In the genomic region with DNA sequence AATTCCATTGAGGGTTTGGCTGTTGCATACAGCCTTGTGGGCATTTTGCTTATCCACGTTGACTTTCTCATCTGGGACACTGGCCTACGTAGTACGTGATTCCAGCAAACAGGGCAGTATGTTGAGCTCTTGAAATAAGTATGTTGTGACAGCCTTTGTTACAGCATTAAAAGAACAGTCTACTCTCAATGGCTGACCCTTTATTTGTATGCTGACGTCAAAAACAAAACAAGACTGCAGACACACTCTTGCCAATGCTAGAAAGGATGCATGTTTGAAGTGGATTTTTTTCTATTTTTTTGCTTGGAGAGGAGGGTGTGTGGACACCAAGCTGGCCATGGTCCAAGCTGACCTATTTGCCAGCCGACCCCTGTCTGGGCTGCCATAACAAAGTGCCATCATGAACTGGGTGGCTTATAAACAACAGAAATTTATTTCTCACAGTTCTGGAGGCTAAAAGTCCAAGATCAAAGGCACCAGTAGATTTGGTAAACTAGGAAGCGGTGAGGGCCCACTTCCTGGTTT, we compare ENCODE assay signal across 8 cellular contexts. TPM values are rescaled to one million over a fixed set of nuclear protein-coding genes. Genes with fewer than 3 reads are reported as not detected.
DNase-seq lines count a peak whose midpoint lies in the region; ATAC-seq and TF ChIP-seq lines count a peak whose summit lies in the region.

No MANE protein-coding gene starts in this region.

- peak overlapping the region in 5 of 10 donors; percentile 80 to 95 (median 87) for H3K27ac ChIP-seq in heart right ventricle
- peak overlapping the region in 1 of 2 donors; percentile 83 for H3K27ac ChIP-seq in ascending aorta
- no peak overlapping the region for H3K27ac ChIP-seq in mesodermal cell (ENCODE audit: low read depth, low read length, severe bottlenecking)
- H3K27ac ChIP-seq in upper lobe of right lung, result peak overlapping the region; percentile 91

- WGBS in heart right ventricle, 2 donors, result 72 to 74% methylated on average over 6 of the region's 6 CpGs
- WGBS in mesodermal cell (ENCODE audit: insufficient coverage in 2 of 2), 2 experiments, result 92 to 95% methylated on average over 2 to 5 of the region's 6 CpGs

- H3K36me3 ChIP-seq in heart right ventricle, result peaks cover 0 to 30% (median 12%) of the 10 kb centered on the region in 9 donors
- H3K36me3 ChIP-seq in ascending aorta, result peaks cover 17 to 21% of the 10 kb centered on the region in 2 donors
- H3K36me3 ChIP-seq in mesodermal cell (ENCODE audit: control insufficient read depth, insufficient read depth, low read length), result peaks cover 30% of the 10 kb centered on the region
- H3K36me3 ChIP-seq in upper lobe of right lung, result peaks cover 25% of the 10 kb centered on the region

- ATAC-seq in heart right ventricle, result no peak
- no peak for ATAC-seq in left ventricle myocardium superior
- ATAC-seq in upper lobe of right lung, result no peak
- no peak for ATAC-seq in GM18505 (IDR thresholded peaks at IDR 0.05; ENCODE audit: unreplicated experiment)

- H3K4me3 ChIP-seq in heart right ventricle (peak overlapping the region in 9 of 10 donors; percentile 63 to 97 (median 80)), ascending aorta (peak overlapping the region; percentile 91 to 97), mesodermal cell (ENCODE audit: extremely low read depth, insufficient read depth, low read length, poor library complexity, severe bottlenecking) (peak overlapping the region; percentile 88), upper lobe of right lung (peak overlapping the region; percentile 100)

- intact Hi-C loops in heart right ventricle (cut with DNase I), result loop anchor here in 4 of 10 donors (1.0 to 2.0 kb wide), 3 partner anchors 11 to 27 kb away; a partner anchor contains a TSS
- intact Hi-C loops in left ventricle myocardium superior (cut with micrococcal nuclease), result loop anchor here (1.0 kb wide), 1 partner anchor 11 kb away; a partner anchor contains a TSS
- intact Hi-C loops in ascending aorta (cut with DNase I), result loop anchor here (1.0 kb wide), 2 partner anchors 11 to 26 kb away; a partner anchor contains a TSS
- intact Hi-C loops in upper lobe of right lung (cut with DNase I), result no loop called here

- no peak for DNase-seq in heart right ventricle
- no peak for DNase-seq in left ventricle myocardium superior
- DNase-seq in ascending aorta (ENCODE audit: low spot score in 2 of 2), result no peak
- no peak for DNase-seq in upper lobe of right lung
- no peak for DNase-seq in NCI-H2227 (lab: John Stamatoyannopoulos, UW; ENCODE audit: unreplicated experiment)
- no peak for DNase-seq in activated CD4-positive, alpha-beta T cell treated with anti-CD3 and anti-CD28 coated beads for 4 hours

- H3K27me3 ChIP-seq in heart right ventricle, result no peaks in the 10 kb centered on the region
- H3K27me3 ChIP-seq in ascending aorta, result no peaks in the 10 kb centered on the region
- no peaks in the 10 kb centered on the region for H3K27me3 ChIP-seq in upper lobe of right lung

- H3K9me3 ChIP-seq in heart right ventricle (no peaks in the 10 kb centered on the region), ascending aorta (no peaks in the 10 kb centered on the region), mesodermal cell (ENCODE audit: control insufficient read depth, low read length) (no peaks in the 10 kb centered on the region), upper lobe of right lung (no peaks in the 10 kb centered on the region)

- TF ChIP-seq CTCF in heart right ventricle (IDR thresholded peaks at IDR 0.05) (no peak), ascending aorta (IDR thresholded peaks at IDR 0.05) (no peak), upper lobe of right lung (IDR thresholded peaks at IDR 0.05) (no peak)

- no peak for TF ChIP-seq POLR2A in GM18505 (IDR thresholded peaks at IDR 0.05; ENCODE audit: borderline replicate concordance, extremely low read depth, insufficient read depth, insufficient read length)

- H3K4me1 ChIP-seq in heart right ventricle (peaks cover 3 to 34% (median 14%) of the 10 kb centered on the region in 9 donors), ascending aorta (peaks cover 4 to 10% of the 10 kb centered on the region in 2 donors), mesodermal cell (ENCODE audit: control insufficient read depth, insufficient read depth, low read length, poor library complexity, severe bottlenecking) (peaks cover 21% of the 10 kb centered on the region), upper lobe of right lung (peaks cover 12% of the 10 kb centered on the region)

RNA-seq across cellular contexts. Expression of a gene that starts 10.8 kb away (rescaled TPM):
- 10 to 100 TPM in 2 of 10 donors, 1 to 10 TPM in 8; 4.2 to 25.9 (median 6.3) TPM for total RNA-seq in heart right ventricle
- 10 to 100 TPM; 12.3 to 22.9 TPM for polyA plus RNA-seq in heart right ventricle
- 5.0 TPM for total RNA-seq in left ventricle myocardium superior
- 129 TPM for total RNA-seq in ascending aorta
- polyA plus RNA-seq in mesodermal cell (2013, experiment 1 of 2), result 43.6 TPM
- 42.7 TPM for polyA plus RNA-seq in mesodermal cell (2013, experiment 2 of 2)
- 23.8 TPM for total RNA-seq in upper lobe of right lung

RNA-seq across cellular contexts. Expression of a gene that starts 26.7 kb away (rescaled TPM):
- 10 to 100 TPM; 21.6 to 28.2 (median 26.5) TPM for total RNA-seq in heart right ventricle
- polyA plus RNA-seq in heart right ventricle, result 1 to 10 TPM; 8.4 to 9.1 TPM
- 22.4 TPM for total RNA-seq in left ventricle myocardium superior
- total RNA-seq in ascending aorta, result 19.4 TPM
- polyA plus RNA-seq in mesodermal cell (2013, experiment 1 of 2), result 30.2 TPM
- polyA plus RNA-seq in mesodermal cell (2013, experiment 2 of 2), result 25.0 TPM
- total RNA-seq in upper lobe of right lung, result 35.4 TPM
